Comparison of ENCODE assay signal across 26 cellular contexts in genomic region chr16:67021321-67021720, GRCh38. TPM values are rescaled to one million over a fixed set of nuclear protein-coding genes. Genes with fewer than 3 reads are reported as not detected.
DNase-seq lines count a peak whose midpoint lies in the region; ATAC-seq, FAIRE-seq and TF ChIP-seq lines count a peak whose summit lies in the region.
"Had no signal": no experiment of that assay in that cellular context is flagged by ENCODE, and none has a peak within 500 bp of the region (broad histone marks: within the 10 kb centered on the region; RNA-seq: fewer than 3 reads in every experiment).

No MANE protein-coding gene starts in this region.

- POLR2A ChIA-PET in HEK293T (lab: Yijun Ruan, JAX), result no interaction called here
- POLR2A ChIA-PET in GM12878 (lab: Charles Lee), result interaction anchor here (0.5 to 1.2 kb wide), 3 partner anchors 9 to 78 kb away, joined by 3 to 5 read pairs (median 4); no protein-coding TSS in a partner anchor

- TF ChIP-seq RAD21 in GM12878 (IDR thresholded peaks at IDR 0.05; ENCODE audit: insufficient read depth, low read depth, low read length), result no peak

- no peaks in the 10 kb centered on the region for H3K9me3 ChIP-seq in BLaER1
- no peaks in the 10 kb centered on the region for H3K9me3 ChIP-seq in GM12878 (replicated peaks; ENCODE audit: control insufficient read depth, insufficient read depth, low read length)

- 76% methylated on average over 3 of the region's 3 CpGs for WGBS in GM12878 (ENCODE audit: insufficient coverage, insufficient replicate concordance, low lambda C conversion rate, missing lambda C conversion rate)

- no TSS peak for BruUV-seq in GM12878 (replicated peaks; lab: Mats Ljungman, UMichigan)

- H3K27me3 ChIP-seq in BLaER1 (no peaks in the 10 kb centered on the region), GM12878 (replicated peaks in 1 of 2; ENCODE audit: control insufficient read depth in 2 of 2, insufficient read depth in 2 of 2, low read length in 1 of 2) (no peaks in the 10 kb centered on the region)

- peak overlapping the region; percentile 26 for H2AFZ ChIP-seq in GM12878 (ENCODE audit: control insufficient read depth, low read depth, low read length)
- H2AFZ ChIP-seq: parathyroid adenoma had no signal

- no peak for ATAC-seq in GM12878
- no peak for ATAC-seq in sciatic nerve
- ATAC-seq: activated CD8-positive, alpha-beta T cell treated with anti-CD3 and anti-CD28 coated beads for 36 hours; activated T-cell treated with anti-CD3 and anti-CD28 coated beads, Interleukin-2, amount 50 U/mL, for 4 hours; HCT116; right cardiac atrium had no signal

- no peak overlapping the region for H3K9ac ChIP-seq in BLaER1
- H3K9ac ChIP-seq in GM12878 (ENCODE audit: control insufficient read depth, insufficient read depth, low read length), result no peak overlapping the region
- H3K9ac ChIP-seq: parathyroid adenoma had no signal

- H3K36me3 ChIP-seq in BLaER1, result no peaks in the 10 kb centered on the region
- no peaks in the 10 kb centered on the region for H3K36me3 ChIP-seq in GM12878 (ENCODE audit: control insufficient read depth in 2 of 2, insufficient read depth in 2 of 2, low read length in 1 of 2)

- H3K4me2 ChIP-seq in BLaER1 (peak overlapping the region; percentile 58), GM12878 (ENCODE audit: control insufficient read depth, insufficient read depth) (no peak overlapping the region)

- RAD21 ChIA-PET in GM12878 (lab: Charles Lee; ENCODE audit: unreplicated experiment), result interaction anchor here (0.7 to 1.5 kb wide), 4 partner anchors 42 to 238 kb away, joined by 3 to 6 read pairs (median 4); no protein-coding TSS in a partner anchor

- intact Hi-C loops in GM12878 (cut with micrococcal nuclease; ENCODE audit: unreplicated experiment) (no loop called here), sciatic nerve (cut with DNase I) (no loop called here)

- no peak for FAIRE-seq in GM12878 (lab: Jason Lieb, UNC)
- FAIRE-seq: endometrium, GM12892, keratinocyte had no signal

- CTCF ChIA-PET in HEK293T (lab: Yijun Ruan, JAX), result interaction anchor here (0.6 kb wide), 2 partner anchors 164 to 371 kb away, joined by 3 read pairs; no protein-coding TSS in a partner anchor
- CTCF ChIA-PET in GM12878 (lab: Yijun Ruan, JAX), result interaction anchor here (2.2 to 12.3 kb wide), 2 partner anchors 81 to 134 kb away, joined by 13 to 205 read pairs; no protein-coding TSS in a partner anchor

- no peak overlapping the region for H3K4me3 ChIP-seq in BLaER1
- no peak overlapping the region for H3K4me3 ChIP-seq in GM12878

- SMC1A ChIA-PET in GM12878 (lab: Charles Lee; ENCODE audit: uncharacterized antibody, unreplicated experiment), result no interaction called here

- DNase-seq in HEK293T (ENCODE audit: extremely low spot score), result no peak
- no peak for DNase-seq in GM12878 (ENCODE audit: low read depth, low spot score)
- peak; percentile 12 for DNase-seq in sciatic nerve (ENCODE audit: low spot score)
- DNase-seq in retina, result no peak
- no peak for DNase-seq in mucosa of gallbladder (ENCODE audit: low spot score)
- no peak for DNase-seq in stimulated activated CD4-positive, alpha-beta T cell treated with anti-CD3 and anti-CD28 coated beads, Interleukin-4, amount 100 ng/mL, for 4 hours
- DNase-seq: ACHN; activated B cell treated with CpG ODN at 0.5 μM for 24 hours; activated CD8-positive, alpha-beta T cell treated with anti-CD3 and anti-CD28 coated beads for 36 hours; activated naive CD4-positive, alpha-beta T cell treated with anti-CD3 and anti-CD28 coated beads for 36 hours; activated T-cell treated with anti-CD3 and anti-CD28 coated beads, Interleukin-2, amount 50 U/mL, for 4 hours; C1 segment of cervical spinal cord; cortex of kidney; IMR-90; NCI-H1417; NCI-H2107; NCI-H446; nephron progenitor cell had no signal

- in situ Hi-C loops in GM12878 (cut with MboI), result no loop called here

- H4K20me1 ChIP-seq in BLaER1 (no peaks in the 10 kb centered on the region), GM12878 (ENCODE audit: control insufficient read depth, insufficient read depth) (no peaks in the 10 kb centered on the region)

- H3K27ac ChIP-seq in BLaER1 (no peak overlapping the region), GM12878 (ENCODE audit: control insufficient read depth, insufficient read depth) (no peak overlapping the region)
- H3K27ac ChIP-seq: parathyroid adenoma had no signal

- TF ChIP-seq CTCF in GM12878 (IDR thresholded peaks at IDR 0.05 in 2 of 3, conservative IDR thresholded peaks at IDR 0.05 in 1 of 3; ENCODE audit: control insufficient read depth in 2 of 3, extremely low read depth in 1 of 3, insufficient read depth in 1 of 3, low read depth in 3 of 3, low read length in 3 of 3), result no peak

- no peak for TF ChIP-seq POLR2A in GM12878 (IDR thresholded peaks at IDR 0.05; ENCODE audit: low read depth, low read length)

- peaks cover 49% of the 10 kb centered on the region for H3K4me1 ChIP-seq in BLaER1
- peaks cover 9% of the 10 kb centered on the region; the same call in 1 of the 2 replicates for H3K4me1 ChIP-seq in GM12878 (ENCODE audit: control insufficient read depth, insufficient read depth, low read length)

- TF ChIP-seq EP300 in GM12878 (IDR thresholded peaks at IDR 0.05; ENCODE audit: borderline replicate concordance in 1 of 2, control insufficient read depth in 1 of 2, low read depth in 2 of 2, low read length in 2 of 2), result no peak

- no peaks in the 10 kb centered on the region for H3K79me2 ChIP-seq in GM12878 (ENCODE audit: control insufficient read depth, insufficient read depth, low read length)
- H3K79me2 ChIP-seq: parathyroid adenoma had no signal

TF ChIP-seq in HEK293T, 16 proteins besides CTCF, POLR2A, EP300 and RAD21 (continues in another document):
- no peak for TF ChIP-seq CTBP1 (IDR thresholded peaks at IDR 0.05; ENCODE audit: borderline replicate concordance)
- TF ChIP-seq SP1 (IDR thresholded peaks at IDR 0.05), result no peak
- TF ChIP-seq ZNF384 (IDR thresholded peaks at IDR 0.05), result peak; percentile 21; the same call in 1 of the 2 replicates
- no peak for TF ChIP-seq HDGF (IDR thresholded peaks at IDR 0.05; ENCODE audit: borderline replicate concordance)
- TF ChIP-seq FOXA1 (IDR thresholded peaks at IDR 0.05), result no peak

TF ChIP-seq in GM12878, 131 proteins besides CTCF, POLR2A, EP300 and RAD21:
- no peak for TF ChIP-seq LARP7 (IDR thresholded peaks at IDR 0.05)
- TF ChIP-seq DPF2 (IDR thresholded peaks at IDR 0.05), result no peak
- no peak for TF ChIP-seq PAX8 (IDR thresholded peaks at IDR 0.05)
- no peak for TF ChIP-seq HDAC2 (IDR thresholded peaks at IDR 0.05)
- no peak for TF ChIP-seq BCL3 (IDR thresholded peaks at IDR 0.05; ENCODE audit: borderline replicate concordance, insufficient read depth, low read depth, low read length, poor library complexity, severe bottlenecking)
- TF ChIP-seq MYB (IDR thresholded peaks at IDR 0.05; ENCODE audit: borderline replicate concordance, low read depth, low read length), result no peak
- TF ChIP-seq EED (IDR thresholded peaks at IDR 0.05; ENCODE audit: low read depth), result no peak
- TF ChIP-seq TBL1XR1 (IDR thresholded peaks at IDR 0.05; ENCODE audit: low read depth, low read length), result no peak
- no peak for TF ChIP-seq ESRRA (IDR thresholded peaks at IDR 0.05; ENCODE audit: low read length)

RNA-seq across cellular contexts. Expression of gene CBFB, which starts 7.6 kb away (rescaled TPM):
- 58.4 and 64.5 TPM in 2 replicates for total RNA-seq in GM12878 (2013; cell fraction: nucleolus; rRNA removed)
- 65.0 and 70.8 TPM in 2 replicates for total RNA-seq in GM12878 (2014; rRNA removed)
- 61.8 and 76.7 TPM in 2 replicates for total RNA-seq in GM12878 (2014; rRNA removed; fragmentation: Illumina TruSeq; extraction: Trizol)
- total RNA-seq in GM12878 (2021), result 83.4 and 83.8 TPM in 2 replicates
- polyA plus RNA-seq in GM12878 (2011; ENCODE audit: low read depth), result 14.7 TPM
- polyA plus RNA-seq in GM12878 (2011; rRNA removed), result 81.6 and 92.3 TPM in 2 replicates
- 26.2 and 32.0 TPM in 2 replicates for polyA plus RNA-seq in GM12878 (2011; cell fraction: cytosol; rRNA removed)
- polyA plus RNA-seq in GM12878 (2011; cell fraction: nucleus; rRNA removed), result 21.6 and 37.6 TPM in 2 replicates
- polyA plus RNA-seq in GM12878 (2012), result 30.0 and 34.5 TPM in 2 replicates
- polyA plus RNA-seq in GM12878 (2014; fragmentation: Illumina TruSeq; extraction: Trizol), result 56.1 and 66.4 TPM in 2 replicates
- 10 to 100 TPM; 25.3 to 43.6 TPM for polyA plus RNA-seq in GM12878 (2014; fragmentation: Nextera tagmentation; extraction: Ambion mirVana)
- 43.0 and 52.1 TPM in 2 replicates for polyA plus RNA-seq in GM12878 (2014; rRNA removed)
- 10 to 100 TPM; 31.6 to 75.1 TPM for polyA plus RNA-seq in GM12878 (2016; fragmentation: Nextera tagmentation; extraction: Ambion mirVana)
- polyA minus RNA-seq in GM12878 (2011; rRNA and poly(A)+ RNA removed), result 35.3 and 68.1 TPM in 2 replicates
- 34.1 and 47.1 TPM in 2 replicates for polyA minus RNA-seq in GM12878 (2011; cell fraction: cytosol; rRNA and poly(A)+ RNA removed)
- 13.9 and 25.5 TPM in 2 replicates for polyA minus RNA-seq in GM12878 (2011; cell fraction: nucleus; rRNA and poly(A)+ RNA removed)
- total RNA-seq in sciatic nerve, result 60.3 TPM
- 40.9 TPM for total RNA-seq in mucosa of gallbladder

RNA-seq across cellular contexts. Expression of gene CES4A, which starts 32.9 kb away (rescaled TPM):
- not detected in 2 replicates for total RNA-seq in GM12878 (2013; cell fraction: nucleolus; rRNA removed)
- total RNA-seq in GM12878 (2014; rRNA removed) (2.3 and 3.4 TPM in 2 replicates), GM12878 (2014; rRNA removed; fragmentation: Illumina TruSeq; extraction: Trizol) (1.7 and 2.0 TPM in 2 replicates), GM12878 (2021) (1.8 and 3.3 TPM in 2 replicates), sciatic nerve (13.2 TPM), mucosa of gallbladder (19.4 TPM)
- 7.0 TPM for polyA plus RNA-seq in GM12878 (2011; ENCODE audit: low read depth)
- polyA plus RNA-seq in GM12878 (2011; rRNA removed) (0.05 TPM in 1 of 2 replicates, not detected in the other), GM12878 (2014; fragmentation: Illumina TruSeq; extraction: Trizol) (3.2 and 4.2 TPM in 2 replicates), GM12878 (2014; fragmentation: Nextera tagmentation; extraction: Ambion mirVana) (1 to 10 TPM; 1.8 to 1.9 TPM), GM12878 (2014; rRNA removed) (4.3 and 5.0 TPM in 2 replicates), GM12878 (2016; fragmentation: Nextera tagmentation; extraction: Ambion mirVana) (1 to 10 TPM; 1.7 to 2.5 TPM)
- not detected in 2 replicates for polyA plus RNA-seq in GM12878 (2011; cell fraction: cytosol; rRNA removed)
- polyA plus RNA-seq in GM12878 (2011; cell fraction: nucleus; rRNA removed), result not detected in 2 replicates
- 6.1 and 7.6 TPM in 2 replicates for polyA plus RNA-seq in GM12878 (2012)
- polyA minus RNA-seq in GM12878 (2011; rRNA and poly(A)+ RNA removed), result not detected in 2 replicates
- not detected in 2 replicates for polyA minus RNA-seq in GM12878 (2011; cell fraction: cytosol; rRNA and poly(A)+ RNA removed)
- 0.19 TPM in 1 of 2 replicates, not detected in the other for polyA minus RNA-seq in GM12878 (2011; cell fraction: nucleus; rRNA and poly(A)+ RNA removed)
- total RNA-seq: Daoy had no signal
